23 cellular contexts compared by ENCODE assay signal in the genomic region with DNA sequence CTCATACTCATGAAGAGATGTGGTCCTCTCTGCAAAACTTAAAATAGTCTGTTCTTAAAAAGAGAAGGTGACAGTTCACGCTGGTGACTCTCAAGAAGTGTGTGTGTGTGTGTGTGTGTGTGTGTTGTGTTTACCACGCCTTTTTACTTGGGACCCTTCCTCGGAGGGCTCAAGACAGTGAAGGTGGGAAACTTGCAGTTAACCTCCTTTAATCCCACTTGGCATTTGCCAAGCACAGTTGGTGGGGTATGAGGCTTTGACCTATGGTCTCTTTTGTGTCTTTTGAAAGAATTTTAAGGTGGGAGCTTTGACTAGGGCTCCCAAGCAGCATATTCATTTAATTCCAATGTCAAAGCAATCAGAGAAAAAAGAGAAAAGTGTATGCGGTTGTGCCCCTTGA.
DNase-seq lines count a peak whose midpoint lies in the region; ATAC-seq and TF ChIP-seq lines count a peak whose summit lies in the region.
"Had no signal": no experiment of that assay in that cellular context is flagged by ENCODE, and none has a peak within 500 bp of the region (broad histone marks: within the 10 kb centered on the region; RNA-seq: fewer than 3 reads in every experiment).

No MANE protein-coding gene starts in this region.

- H3K9me3 ChIP-seq in A673 (ENCODE audit: low read depth, low read length, poor library complexity, severe bottlenecking) (no peaks in the 10 kb centered on the region), iPS-18a (ENCODE audit: control insufficient read depth, low read depth, low read length) (no peaks in the 10 kb centered on the region), neural progenitor cell (ENCODE audit: low read depth) (no peaks in the 10 kb centered on the region)

- no peaks in the 10 kb centered on the region for H3K36me3 Mint-ChIP-seq in WTC11
- H3K36me3 Mint-ChIP-seq in neural progenitor cell, result no peaks in the 10 kb centered on the region
- H3K36me3 Mint-ChIP-seq in Calu3 (ENCODE audit: insufficient read depth, unreplicated experiment), result no peaks in the 10 kb centered on the region
- H3K36me3 Mint-ChIP-seq: CD14-positive monocyte had no signal

- POLR2A ChIA-PET in A673 (lab: Charles Lee; ENCODE audit: low non-redundant PET) (no interaction called here), WTC11 (lab: Charles Lee) (no interaction called here)

- ATAC-seq in WTC11 (peak; percentile 26; the same call in 1 of the 2 replicates), HG03521 (IDR thresholded peaks at IDR 0.05; ENCODE audit: unreplicated experiment) (no peak), HG02885 (IDR thresholded peaks at IDR 0.05; ENCODE audit: poor library complexity, unreplicated experiment) (no peak)
- ATAC-seq: GM12878, HCT116, HepG2, Right ventricle myocardium inferior had no signal

- no peaks in the 10 kb centered on the region for H3F3A ChIP-seq in neural progenitor cell (ENCODE audit: low read depth)

- H3K4me1 Mint-ChIP-seq in WTC11, result peaks cover 36% of the 10 kb centered on the region
- H3K4me1 Mint-ChIP-seq in neural progenitor cell, result peaks cover 23% of the 10 kb centered on the region
- no peaks in the 10 kb centered on the region for H3K4me1 Mint-ChIP-seq in Calu3 (ENCODE audit: low read depth, unreplicated experiment)

- H3K27me3 Mint-ChIP-seq in WTC11 (ENCODE audit: low read depth) (peaks cover 13% of the 10 kb centered on the region), neural progenitor cell (ENCODE audit: insufficient read depth, low read depth) (no peaks in the 10 kb centered on the region), Calu3 (ENCODE audit: unreplicated experiment) (no peaks in the 10 kb centered on the region)

- H3K79me2 ChIP-seq in neural progenitor cell (ENCODE audit: low read depth), result no peaks in the 10 kb centered on the region

- H3K36me3 ChIP-seq in A673 (ENCODE audit: insufficient read depth, low read length, poor library complexity, severe bottlenecking) (no peaks in the 10 kb centered on the region), iPS-18a (ENCODE audit: control insufficient read depth, low read depth, low read length) (no peaks in the 10 kb centered on the region), neural progenitor cell (no peaks in the 10 kb centered on the region)

- peak overlapping the region; percentile 54 for H3K4me3 Mint-ChIP-seq in WTC11
- H3K4me3 Mint-ChIP-seq in neural progenitor cell, result peak overlapping the region; percentile 57
- H3K4me3 Mint-ChIP-seq in Calu3 (ENCODE audit: low read depth, unreplicated experiment), result no peak overlapping the region

- peak overlapping the region; percentile 59 for H3K4me2 ChIP-seq in neural progenitor cell

- H2AFZ ChIP-seq in neural progenitor cell (replicated peaks), result no peak overlapping the region
- H2AFZ ChIP-seq: GM23248 had no signal

- intact Hi-C loops in A673 (cut with micrococcal nuclease; ENCODE audit: unreplicated experiment), result no loop called here
- intact Hi-C loops in Calu3 (cut with micrococcal nuclease; ENCODE audit: unreplicated experiment), result no loop called here

- H3K4me3 ChIP-seq in A673 (ENCODE audit: low read depth, low read length, poor library complexity, severe bottlenecking), result peak overlapping the region; percentile 35
- peak overlapping the region; percentile 53 for H3K4me3 ChIP-seq in iPS-18a (ENCODE audit: low read length)
- peak overlapping the region; percentile 24 for H3K4me3 ChIP-seq in neural progenitor cell
- H3K4me3 ChIP-seq: GM12878, GM23248 had no signal

- H3K9me3 Mint-ChIP-seq in WTC11 (no peaks in the 10 kb centered on the region), neural progenitor cell (no peaks in the 10 kb centered on the region), Calu3 (ENCODE audit: low read depth, unreplicated experiment) (no peaks in the 10 kb centered on the region)

- H4K20me1 ChIP-seq in neural progenitor cell (ENCODE audit: low read depth), result no peaks in the 10 kb centered on the region

- CTCF ChIA-PET in A673 (lab: Charles Lee), result no interaction called here
- CTCF ChIA-PET in WTC11 (lab: Charles Lee), result interaction anchor here (1.1 kb wide), 1 partner anchor 10 kb away, joined by 3 read pairs; no protein-coding TSS in a partner anchor
- CTCF ChIA-PET in Calu3 (lab: Charles Lee), result no interaction called here

- BruUV-seq in A673 (replicated peaks; lab: Mats Ljungman, UMichigan) (no TSS peak), Calu3 (replicated peaks; lab: Mats Ljungman, UMichigan) (no TSS peak)

- TF ChIP-seq CTCF in A673 (conservative IDR thresholded peaks at IDR 0.05; ENCODE audit: low read depth, low read length) (no peak), WTC11 (IDR thresholded peaks at IDR 0.05) (no peak), neural progenitor cell (IDR thresholded peaks at IDR 0.05) (no peak), Calu3 (IDR thresholded peaks at IDR 0.05; ENCODE audit: unreplicated experiment) (no peak)

- no peak overlapping the region for H3K9ac ChIP-seq in iPS-18a (ENCODE audit: low read length)
- H3K9ac ChIP-seq in neural progenitor cell, result no peak overlapping the region
- H3K9ac ChIP-seq: GM23248 had no signal

- H3K4me1 ChIP-seq in A673 (ENCODE audit: insufficient read depth, low read length, poor library complexity, severe bottlenecking) (peaks cover 3% of the 10 kb centered on the region), iPS-18a (ENCODE audit: control insufficient read depth, low read depth, low read length) (peaks cover 20% of the 10 kb centered on the region), neural progenitor cell (peaks cover 8% of the 10 kb centered on the region)

- no peak overlapping the region for H3K27ac ChIP-seq in A673 (ENCODE audit: low read depth, low read length, poor library complexity, severe bottlenecking)
- no peak overlapping the region for H3K27ac ChIP-seq in iPS-18a (ENCODE audit: low read length)
- no peak overlapping the region for H3K27ac ChIP-seq in neural progenitor cell
- H3K27ac ChIP-seq in caudate nucleus (ENCODE audit: low read depth, low read length), result no peak overlapping the region
- H3K27ac ChIP-seq: 22Rv1, GM23248 had no signal

- DNase-seq in A673 (ENCODE audit: low spot score) (no peak), WTC11 (ENCODE audit: low spot score) (no peak), neural progenitor cell (ENCODE audit: low spot score) (peak; percentile 13), caudate nucleus (lab: John Stamatoyannopoulos, UW) (no peak), Calu3 (no peak)
- DNase-seq: DMS 273 treated with DMSO at 0.1 percent for 48 hours, GDM1, GM23248, KG1, MV-4-11, NCI-H1694 treated with DMSO at 0.1 percent for 48 hours, NCI-H2107, NCI-H510A treated with DMSO at 0.1 percent for 48 hours, NCI-H774 had no signal

- no peak overlapping the region for H3K27ac Mint-ChIP-seq in WTC11
- H3K27ac Mint-ChIP-seq in neural progenitor cell, result peak overlapping the region; percentile 38
- no peak overlapping the region for H3K27ac Mint-ChIP-seq in Calu3 (ENCODE audit: unreplicated experiment)
- H3K27ac Mint-ChIP-seq: CD14-positive monocyte had no signal

- H3K27me3 ChIP-seq in A673 (replicated peaks; ENCODE audit: insufficient read depth, low read depth, low read length, poor library complexity), result peaks cover 6% of the 10 kb centered on the region
- peaks cover 9% of the 10 kb centered on the region for H3K27me3 ChIP-seq in iPS-18a (ENCODE audit: control insufficient read depth, insufficient read depth, low read length)
- peaks cover 25% of the 10 kb centered on the region for H3K27me3 ChIP-seq in neural progenitor cell

TF ChIP-seq in WTC11, 78 proteins besides CTCF, POLR2A, EP300 and RAD21 (continues in another document):
- TF ChIP-seq MYBL2 (CRISPR knock-in tag; IDR thresholded peaks at IDR 0.05) (no peak), CREM (CRISPR knock-in tag; IDR thresholded peaks at IDR 0.05) (no peak), KAT7 (CRISPR knock-in tag; IDR thresholded peaks at IDR 0.05; ENCODE audit: borderline replicate concordance) (no peak), NR1H2 (CRISPR knock-in tag; IDR thresholded peaks at IDR 0.05) (no peak), SMAD4 (CRISPR knock-in tag; IDR thresholded peaks at IDR 0.05) (no peak), ESRRA (CRISPR knock-in tag; IDR thresholded peaks at IDR 0.05; ENCODE audit: borderline replicate concordance) (no peak), JAZF1 (CRISPR knock-in tag; IDR thresholded peaks at IDR 0.05) (no peak), ZNF232 (CRISPR knock-in tag; IDR thresholded peaks at IDR 0.05) (no peak)
- TF ChIP-seq, protein P1, sequence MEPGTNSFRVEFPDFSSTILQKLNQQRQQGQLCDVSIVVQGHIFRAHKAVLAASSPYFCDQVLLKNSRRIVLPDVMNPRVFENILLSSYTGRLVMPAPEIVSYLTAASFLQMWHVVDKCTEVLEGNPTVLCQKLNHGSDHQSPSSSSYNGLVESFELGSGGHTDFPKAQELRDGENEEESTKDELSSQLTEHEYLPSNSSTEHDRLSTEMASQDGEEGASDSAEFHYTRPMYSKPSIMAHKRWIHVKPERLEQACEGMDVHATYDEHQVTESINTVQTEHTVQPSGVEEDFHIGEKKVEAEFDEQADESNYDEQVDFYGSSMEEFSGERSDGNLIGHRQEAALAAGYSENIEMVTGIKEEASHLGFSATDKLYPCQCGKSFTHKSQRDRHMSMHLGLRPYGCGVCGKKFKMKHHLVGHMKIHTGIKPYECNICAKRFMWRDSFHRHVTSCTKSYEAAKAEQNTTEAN (CRISPR knock-in tag; IDR thresholded peaks at IDR 0.05), result no peak
- TF ChIP-seq, protein P2, sequence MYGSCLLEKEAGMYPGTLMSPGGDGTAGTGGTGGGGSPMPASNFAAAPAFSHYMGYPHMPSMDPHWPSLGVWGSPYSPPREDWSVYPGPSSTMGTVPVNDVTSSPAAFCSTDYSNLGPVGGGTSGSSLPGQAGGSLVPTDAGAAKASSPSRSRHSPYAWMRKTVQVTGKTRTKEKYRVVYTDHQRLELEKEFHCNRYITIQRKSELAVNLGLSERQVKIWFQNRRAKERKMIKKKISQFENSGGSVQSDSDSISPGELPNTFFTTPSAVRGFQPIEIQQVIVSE (CRISPR knock-in tag; IDR thresholded peaks at IDR 0.05; ENCODE audit: borderline replicate concordance), result no peak
- TF ChIP-seq, protein P3, sequence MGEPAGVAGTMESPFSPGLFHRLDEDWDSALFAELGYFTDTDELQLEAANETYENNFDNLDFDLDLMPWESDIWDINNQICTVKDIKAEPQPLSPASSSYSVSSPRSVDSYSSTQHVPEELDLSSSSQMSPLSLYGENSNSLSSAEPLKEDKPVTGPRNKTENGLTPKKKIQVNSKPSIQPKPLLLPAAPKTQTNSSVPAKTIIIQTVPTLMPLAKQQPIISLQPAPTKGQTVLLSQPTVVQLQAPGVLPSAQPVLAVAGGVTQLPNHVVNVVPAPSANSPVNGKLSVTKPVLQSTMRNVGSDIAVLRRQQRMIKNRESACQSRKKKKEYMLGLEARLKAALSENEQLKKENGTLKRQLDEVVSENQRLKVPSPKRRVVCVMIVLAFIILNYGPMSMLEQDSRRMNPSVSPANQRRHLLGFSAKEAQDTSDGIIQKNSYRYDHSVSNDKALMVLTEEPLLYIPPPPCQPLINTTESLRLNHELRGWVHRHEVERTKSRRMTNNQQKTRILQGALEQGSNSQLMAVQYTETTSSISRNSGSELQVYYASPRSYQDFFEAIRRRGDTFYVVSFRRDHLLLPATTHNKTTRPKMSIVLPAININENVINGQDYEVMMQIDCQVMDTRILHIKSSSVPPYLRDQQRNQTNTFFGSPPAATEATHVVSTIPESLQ (CRISPR knock-in tag; IDR thresholded peaks at IDR 0.05), result no peak
